In genomic region chr11:4839851-4840549, GRCh38 we compare ENCODE assay signal across 1 cellular context.
TF ChIP-seq lines count a peak whose summit lies in the region.

No MANE protein-coding gene starts in this region.

TF ChIP-seq in WTC11, 78 proteins besides CTCF, POLR2A, EP300 and RAD21 (continued from another document):
- TF ChIP-seq HMGA2 (CRISPR knock-in tag; IDR thresholded peaks at IDR 0.05) (no peak), GRHL2 (CRISPR knock-in tag; IDR thresholded peaks at IDR 0.05; ENCODE audit: insufficient replicate concordance, severe bottlenecking) (no peak), CREB1 (CRISPR knock-in tag; IDR thresholded peaks at IDR 0.05) (no peak), TEAD1 (CRISPR knock-in tag; IDR thresholded peaks at IDR 0.05) (no peak), ARID4B (CRISPR knock-in tag; IDR thresholded peaks at IDR 0.05; ENCODE audit: borderline replicate concordance) (no peak), ZNF671 (CRISPR knock-in tag; IDR thresholded peaks at IDR 0.05) (no peak), ZNF532 (CRISPR knock-in tag; IDR thresholded peaks at IDR 0.05; ENCODE audit: borderline replicate concordance) (no peak), ZNF281 (CRISPR knock-in tag; IDR thresholded peaks at IDR 0.05) (no peak), ERG (CRISPR knock-in tag; IDR thresholded peaks at IDR 0.05) (no peak)
